In genomic region chr5:149794338-149795023, GRCh38 we compare ENCODE assay signal across 19 cellular contexts.
A peak's percentile ranks its signal among the peaks of the same experiment; 100 is the strongest.
DNase-seq lines count a peak whose midpoint lies in the region; ATAC-seq and TF ChIP-seq lines count a peak whose summit lies in the region.
"Had no signal": no experiment of that assay in that cellular context is flagged by ENCODE, and none has a peak within 500 bp of the region (broad histone marks: within the 10 kb centered on the region; RNA-seq: fewer than 3 reads in every experiment).

No MANE protein-coding gene starts in this region.

- H3K9ac ChIP-seq in mucosa of rectum (ENCODE audit: low read depth in 1 of 2, low read length in 2 of 2) = no peak overlapping the region

- intact Hi-C loops in esophagus muscularis mucosa (cut with DNase I) (no loop called here), gastrocnemius medialis (cut with DNase I; ENCODE audit: low total_unique reads) (no loop called here), upper lobe of right lung (cut with DNase I) (no loop called here)

- peak; percentile 69 to 76 for DNase-seq in SJCRH30
- DNase-seq in esophagus muscularis mucosa (ENCODE audit: extremely low spot score) = no peak
- DNase-seq in gastrocnemius medialis = peak in 1 of 2 donors; percentile 67
- no peak for DNase-seq in NCI-H1417 (lab: John Stamatoyannopoulos, UW)
- no peak for DNase-seq in upper lobe of right lung
- DNase-seq in cerebellum (ENCODE audit: low spot score) = no peak
- DNase-seq: activated CD4-positive, alpha-beta T cell treated with anti-CD3 and anti-CD28 coated beads, Interleukin-2, amount 50 U/mL, for 1 hour; activated gamma-delta T cell treated with Interleukin-2 at 50 U/mL for 16 hours; central memory CD4-positive, alpha-beta T cell; effector memory CD4-positive, alpha-beta T cell; Kasumi-1; midbrain; NCI-H1105 treated with DMSO at 0.1 percent for 48 hours; NK-92 treated with Interleukin-12 subunit alpha and Interleukin-12 subunit beta, amount 100 ng/mL, for 24 hours; spleen; stimulated activated CD8-positive, alpha-beta memory T cell treated with anti-CD3 and anti-CD28 coated beads, Interleukin-4, amount 100 ng/mL, for 48 hours; testis had no signal

- TF ChIP-seq EP300 in esophagus muscularis mucosa (IDR thresholded peaks at IDR 0.05) = no peak

- H3K4me3 ChIP-seq in SJCRH30 (no peak overlapping the region), esophagus muscularis mucosa (no peak overlapping the region), mucosa of rectum (ENCODE audit: low read length in 2 of 2) (no peak overlapping the region), gastrocnemius medialis (no peak overlapping the region), upper lobe of right lung (no peak overlapping the region)
- H3K4me3 ChIP-seq: spleen, testis had no signal

- in situ Hi-C loops in gastrocnemius medialis (cut with MboI; ENCODE audit: low sequenced_read_pairs in 4 of 4) = no loop called here

- 48% methylated on average over 7 of the region's 7 CpGs for WGBS in esophagus muscularis mucosa

- H3K4me1 ChIP-seq in SJCRH30 (peaks cover 56% of the 10 kb centered on the region), esophagus muscularis mucosa (peaks cover 85 to 98% (median 88%) of the 10 kb centered on the region in 4 donors), mucosa of rectum (ENCODE audit: control insufficient read depth in 2 of 2, insufficient read depth in 2 of 2, low read length in 2 of 2) (peaks cover 31 to 60% of the 10 kb centered on the region in 2 donors), gastrocnemius medialis (peaks cover 73 to 91% of the 10 kb centered on the region in 2 donors), upper lobe of right lung (peaks cover 8% of the 10 kb centered on the region)

- H3K9me3 ChIP-seq in SJCRH30 (replicated peaks) (no peaks in the 10 kb centered on the region), esophagus muscularis mucosa (no peaks in the 10 kb centered on the region), mucosa of rectum (ENCODE audit: control insufficient read depth in 2 of 2, low read length in 2 of 2) (no peaks in the 10 kb centered on the region), gastrocnemius medialis (no peaks in the 10 kb centered on the region), upper lobe of right lung (no peaks in the 10 kb centered on the region)
- H3K9me3 ChIP-seq: spleen, testis had no signal

- TF ChIP-seq CTCF in esophagus muscularis mucosa (IDR thresholded peaks at IDR 0.05) (no peak), gastrocnemius medialis (IDR thresholded peaks at IDR 0.05 in 4 of 5, conservative IDR thresholded peaks at IDR 0.05 in 1 of 5) (no peak), upper lobe of right lung (IDR thresholded peaks at IDR 0.05) (no peak)

- no peaks in the 10 kb centered on the region for H3K27me3 ChIP-seq in SJCRH30
- no peaks in the 10 kb centered on the region for H3K27me3 ChIP-seq in esophagus muscularis mucosa
- no peaks in the 10 kb centered on the region for H3K27me3 ChIP-seq in mucosa of rectum (ENCODE audit: control insufficient read depth in 2 of 2, insufficient read depth in 2 of 2, low read length in 2 of 2)
- H3K27me3 ChIP-seq in gastrocnemius medialis = no peaks in the 10 kb centered on the region
- H3K27me3 ChIP-seq in upper lobe of right lung = no peaks in the 10 kb centered on the region
- H3K27me3 ChIP-seq: spleen, testis had no signal

- ATAC-seq in gastrocnemius medialis (peak in 1 of 2 donors; percentile 31), upper lobe of right lung (no peak), GM21717 (IDR thresholded peaks at IDR 0.05; ENCODE audit: unreplicated experiment) (no peak)

- H3K27ac ChIP-seq in SJCRH30 (peak overlapping the region; percentile 35), esophagus muscularis mucosa (replicated peaks in 1 of 4) (peak overlapping the region; percentile 85 to 92 (median 88)), mucosa of rectum (ENCODE audit: low read depth in 2 of 2, low read length in 2 of 2) (peak overlapping the region; percentile 52 to 84), gastrocnemius medialis (peak overlapping the region; percentile 94 to 99 (median 98)), upper lobe of right lung (no peak overlapping the region)
- H3K27ac ChIP-seq: spleen, testis had no signal

- no peak for TF ChIP-seq POLR2A in esophagus muscularis mucosa (IDR thresholded peaks at IDR 0.05; ENCODE audit: low read depth)
- no peak for TF ChIP-seq POLR2A in gastrocnemius medialis (IDR thresholded peaks at IDR 0.05)

- H3K36me3 ChIP-seq in SJCRH30 (no peaks in the 10 kb centered on the region), esophagus muscularis mucosa (no peaks in the 10 kb centered on the region), mucosa of rectum (ENCODE audit: control insufficient read depth in 2 of 2, insufficient read depth in 2 of 2, low read length in 2 of 2) (peaks cover 0 to 3% of the 10 kb centered on the region in 2 donors), gastrocnemius medialis (no peaks in the 10 kb centered on the region), upper lobe of right lung (no peaks in the 10 kb centered on the region)
- H3K36me3 ChIP-seq: spleen had no signal

Comparison
In these comparisons a context has a peak if more than half of its experiments do, and no peak if none do; other contexts are left out.
1. DNase-seq: peak in SJCRH30 (2 of 2); none in esophagus muscularis mucosa (single experiment), NCI-H1417 (0 of 3), upper lobe of right lung (single experiment) and cerebellum (single experiment).